In genomic region chr22:29341056-29341848, GRCh38 we compare ENCODE assay signal across 30 cellular contexts. TPM values are rescaled to one million over a fixed set of nuclear protein-coding genes. Genes with fewer than 3 reads are reported as not detected.
"Had no signal": no experiment of that assay in that cellular context is flagged by ENCODE, and none has a peak within 500 bp of the region (broad histone marks: within the 10 kb centered on the region; RNA-seq: fewer than 3 reads in every experiment).

No MANE protein-coding gene starts in this region.

- DNase-seq: activated CD4-positive, alpha-beta memory T cell treated with anti-CD3 and anti-CD28 coated beads for 36 hours; activated CD4-positive, alpha-beta T cell treated with anti-CD3 and anti-CD28 coated beads, Interleukin-2, amount 10 ng/mL, durations not matched to agents 7 days and 5 days; activated CD4-positive, CD25-positive, alpha-beta regulatory T cell; activated CD8-positive, alpha-beta memory T cell treated with anti-CD3 and anti-CD28 coated beads for 24 hours; activated effector memory CD4-positive, alpha-beta T cell treated with anti-CD3 and anti-CD28 coated beads, Interleukin-2, amount 50 U/mL, for 16 hours; activated naive CD4-positive, alpha-beta T cell treated with Interleukin-2 at 50 U/mL for 16 hours; activated naive CD8-positive, alpha-beta T cell treated with anti-CD3 and anti-CD28 coated beads, Interleukin-2, amount 50 U/mL, for 24 hours; activated T-cell treated with anti-CD3 and anti-CD28 coated beads, Interleukin-2, amount 50 U/mL, for 4 hours; amniotic stem cell; Karpas-422; MM.1S; NCI-H1105; NCI-H1436; NCI-H187; NCI-H2081; NCI-H510A treated with DMSO at 0.1 percent for 48 hours; NCI-H69; NK-92 treated with Interleukin-12 subunit alpha and Interleukin-12 subunit beta, amount 100 ng/mL, for 24 hours; OCI-M1; RPMI8226; T-cell; T-helper 2 cell; T1000 had no signal

- H3K27me3 Mint-ChIP-seq: activated CD4-positive, alpha-beta memory T cell treated with anti-CD3 and anti-CD28 coated beads for 36 hours; activated CD4-positive, alpha-beta T cell treated with anti-CD3 and anti-CD28 coated beads, Interleukin-2, amount 10 ng/mL, durations not matched to agents 7 days and 5 days; activated naive CD8-positive, alpha-beta T cell treated with anti-CD3 and anti-CD28 coated beads, Interleukin-2, amount 50 U/mL, for 24 hours; T-cell had no signal

- ATAC-seq: activated naive CD4-positive, alpha-beta T cell treated with anti-CD3 and anti-CD28 coated beads, Interleukin-2, amount 50 U/mL, for 72 hours; activated naive CD8-positive, alpha-beta T cell treated with anti-CD3 and anti-CD28 coated beads, Interleukin-2, amount 50 U/mL, for 24 hours; activated T-cell treated with anti-CD3 and anti-CD28 coated beads, Interleukin-2, amount 50 U/mL, for 4 hours; Panc1; Right ventricle myocardium inferior; T-cell had no signal

- H3K27me3 ChIP-seq: ascending aorta had no signal

- H3K27ac Mint-ChIP-seq: activated CD4-positive, alpha-beta memory T cell treated with anti-CD3 and anti-CD28 coated beads for 36 hours; activated CD4-positive, alpha-beta T cell treated with anti-CD3 and anti-CD28 coated beads, Interleukin-2, amount 10 ng/mL, durations not matched to agents 7 days and 5 days; activated naive CD8-positive, alpha-beta T cell treated with anti-CD3 and anti-CD28 coated beads, Interleukin-2, amount 50 U/mL, for 24 hours; T-cell had no signal

- H3K4me3 Mint-ChIP-seq: activated CD4-positive, alpha-beta memory T cell treated with anti-CD3 and anti-CD28 coated beads for 36 hours; activated CD4-positive, alpha-beta T cell treated with anti-CD3 and anti-CD28 coated beads, Interleukin-2, amount 10 ng/mL, durations not matched to agents 7 days and 5 days; activated naive CD8-positive, alpha-beta T cell treated with anti-CD3 and anti-CD28 coated beads, Interleukin-2, amount 50 U/mL, for 24 hours; activated T-cell treated with anti-CD3 and anti-CD28 coated beads, Interleukin-2, amount 50 U/mL, for 4 hours; brain; T-cell had no signal

- H3K27ac ChIP-seq: ascending aorta, SK-N-MC had no signal

- H3K9me3 Mint-ChIP-seq: activated CD4-positive, alpha-beta memory T cell treated with anti-CD3 and anti-CD28 coated beads for 36 hours; activated CD4-positive, alpha-beta T cell treated with anti-CD3 and anti-CD28 coated beads, Interleukin-2, amount 10 ng/mL, durations not matched to agents 7 days and 5 days; activated naive CD4-positive, alpha-beta T cell treated with anti-CD3 and anti-CD28 coated beads, Interleukin-2, amount 50 U/mL, for 72 hours; activated naive CD8-positive, alpha-beta T cell treated with anti-CD3 and anti-CD28 coated beads, Interleukin-2, amount 50 U/mL, for 24 hours; activated T-cell treated with anti-CD3 and anti-CD28 coated beads, Interleukin-2, amount 50 U/mL, for 4 hours; brain; T-cell had no signal

- H3K9me3 ChIP-seq: ascending aorta had no signal

- H3K4me1 Mint-ChIP-seq: activated CD4-positive, alpha-beta T cell treated with anti-CD3 and anti-CD28 coated beads, Interleukin-2, amount 10 ng/mL, durations not matched to agents 7 days and 5 days; activated naive CD8-positive, alpha-beta T cell treated with anti-CD3 and anti-CD28 coated beads, Interleukin-2, amount 50 U/mL, for 24 hours; T-cell had no signal

- FAIRE-seq: TTC549 had no signal

- H3K4me3 ChIP-seq: ascending aorta, SK-N-MC had no signal

RNA-seq across cellular contexts. Expression of gene RASL10A, which starts 25.8 kb away (rescaled TPM):
- total RNA-seq: ascending aorta had no signal
